Comparison of ENCODE assay signal across 10 cellular contexts in genomic region chr16:30030841-30031413, GRCh38. TPM values are rescaled to one million over a fixed set of nuclear protein-coding genes. Genes with fewer than 3 reads are reported as not detected.
A peak's percentile ranks its signal among the peaks of the same experiment; 100 is the strongest.
DNase-seq lines count a peak whose midpoint lies in the region; ATAC-seq and TF ChIP-seq lines count a peak whose summit lies in the region.
"Had no signal": no experiment of that assay in that cellular context is flagged by ENCODE, and none has a peak within 500 bp of the region (broad histone marks: within the 10 kb centered on the region; RNA-seq: fewer than 3 reads in every experiment).

TLCD3B (minus strand) TSS chr16:30031271; CDS start chr16:30030527, 744 bp downstream.

- DNase-seq in CD4-positive, CD25-positive, alpha-beta regulatory T cell, result no peak
- peak; percentile 26 for DNase-seq in NCI-H1092 treated with DMSO at 0.1 percent for 48 hours (lab: John Stamatoyannopoulos, UW)
- DNase-seq in naive thymus-derived CD4-positive, alpha-beta T cell, result no peak
- no peak for DNase-seq in stimulated activated naive CD4-positive, alpha-beta T cell (lab: John Stamatoyannopoulos, UW)
- DNase-seq in hippocampal formation (lab: John Stamatoyannopoulos, UW), result no peak
- DNase-seq in SW480 (ENCODE audit: low spot score), result no peak

- H3K27me3 ChIP-seq in CD4-positive, CD25-positive, alpha-beta regulatory T cell (ENCODE audit: control insufficient read depth, insufficient read depth, low read length), result peaks cover 3% of the 10 kb centered on the region
- peaks cover 11 to 13% of the 10 kb centered on the region in 2 donors for H3K27me3 ChIP-seq in naive thymus-derived CD4-positive, alpha-beta T cell (ENCODE audit: control insufficient read depth in 2 of 2, insufficient read depth in 2 of 2, low read length in 2 of 2)

- H3K27ac ChIP-seq in CD4-positive, CD25-positive, alpha-beta regulatory T cell (ENCODE audit: insufficient read depth, low read length, poor library complexity, severe bottlenecking), result no peak within 1 kb of the TSS
- no peak within 1 kb of the TSS for H3K27ac ChIP-seq in naive thymus-derived CD4-positive, alpha-beta T cell (ENCODE audit: low read depth, low read length)
- H3K27ac ChIP-seq: upper lobe of left lung had no signal

- CTCF ChIA-PET in naive thymus-derived CD4-positive, alpha-beta T cell (lab: Charles Lee), result interaction anchor here (0.7 to 1.9 kb wide), 4 partner anchors 10 to 330 kb away, joined by 3 to 5 read pairs (median 4); no protein-coding TSS in a partner anchor

- no peaks in the 10 kb centered on the region for H3K36me3 ChIP-seq in CD4-positive, CD25-positive, alpha-beta regulatory T cell (ENCODE audit: control insufficient read depth, insufficient read depth, low read length)
- H3K36me3 ChIP-seq in naive thymus-derived CD4-positive, alpha-beta T cell (ENCODE audit: control insufficient read depth in 2 of 3, insufficient read depth in 3 of 3, low read length in 3 of 3), result no peaks in the 10 kb centered on the region
- H3K36me3 ChIP-seq: upper lobe of left lung had no signal

- intact Hi-C loops in naive thymus-derived CD4-positive, alpha-beta T cell (cut with micrococcal nuclease), result loop anchor here in 1 of 2 donors (10.0 kb wide), 1 partner anchor 106 kb away; the partner anchor contains the start of gene KCTD13

- peaks cover 61% of the 10 kb centered on the region for H3K27me3 Mint-ChIP-seq in CD4-positive, CD25-positive, alpha-beta regulatory T cell
- H3K27me3 Mint-ChIP-seq in brain, result peaks cover 6% of the 10 kb centered on the region
- H3K27me3 Mint-ChIP-seq in naive thymus-derived CD4-positive, alpha-beta T cell, result peaks cover 38 to 64% (median 43%) of the 10 kb centered on the region in 5 donors

- peaks cover 0 to 1% (median 0%) of the 10 kb centered on the region in 7 donors for H3K9me3 Mint-ChIP-seq in CD4-positive, CD25-positive, alpha-beta regulatory T cell
- peaks cover 0 to 5% (median 0%) of the 10 kb centered on the region in 5 experiments for H3K9me3 Mint-ChIP-seq in brain
- H3K9me3 Mint-ChIP-seq in naive thymus-derived CD4-positive, alpha-beta T cell, result peaks cover 0 to 3% (median 0%) of the 10 kb centered on the region in 11 donors
- H3K9me3 Mint-ChIP-seq: T-helper 1 cell treated with Interleukin-12 subunit alpha and Interleukin-12 subunit beta and Interleukin-4 antibody, amounts not matched to agents 30 μg/mL and 1 μg/mL, for 36 hours had no signal

- POLR2A ChIA-PET in naive thymus-derived CD4-positive, alpha-beta T cell (lab: Charles Lee), result interaction anchor here (0.8 kb wide), 1 partner anchor 35 kb away, joined by 3 read pairs; the partner anchor contains the start of gene ALDOA

- peak within 1 kb of the TSS; percentile 10 to 64 (median 32) for H3K4me3 Mint-ChIP-seq in CD4-positive, CD25-positive, alpha-beta regulatory T cell
- peak within 1 kb of the TSS; percentile 87 to 91 (median 90) for H3K4me3 Mint-ChIP-seq in brain
- peak within 1 kb of the TSS in 8 of 10 donors; percentile 38 to 75 (median 56) for H3K4me3 Mint-ChIP-seq in naive thymus-derived CD4-positive, alpha-beta T cell
- H3K4me3 Mint-ChIP-seq: T-helper 1 cell treated with Interleukin-12 subunit alpha and Interleukin-12 subunit beta and Interleukin-4 antibody, amounts not matched to agents 30 μg/mL and 1 μg/mL, for 36 hours had no signal

- TF ChIP-seq CTCF in brain (conservative IDR thresholded peaks at IDR 0.05), result no peak

- no peak within 1 kb of the TSS for H3K4me3 ChIP-seq in CD4-positive, CD25-positive, alpha-beta regulatory T cell (ENCODE audit: low read depth, low read length)
- H3K4me3 ChIP-seq in naive thymus-derived CD4-positive, alpha-beta T cell (ENCODE audit: low read length), result no peak within 1 kb of the TSS
- H3K4me3 ChIP-seq: upper lobe of left lung had no signal

- H3K4me1 ChIP-seq in CD4-positive, CD25-positive, alpha-beta regulatory T cell (ENCODE audit: control insufficient read depth, insufficient read depth, low read length, poor library complexity, severe bottlenecking), result peaks cover 13% of the 10 kb centered on the region
- no peaks in the 10 kb centered on the region for H3K4me1 ChIP-seq in naive thymus-derived CD4-positive, alpha-beta T cell (ENCODE audit: control insufficient read depth in 2 of 2, insufficient read depth in 2 of 2, low read length in 2 of 2)

- H3K9me3 ChIP-seq in CD4-positive, CD25-positive, alpha-beta regulatory T cell (ENCODE audit: control insufficient read depth in 2 of 2, low read length in 2 of 2), result no peaks in the 10 kb centered on the region
- no peaks in the 10 kb centered on the region for H3K9me3 ChIP-seq in naive thymus-derived CD4-positive, alpha-beta T cell (ENCODE audit: control insufficient read depth in 2 of 3, low read length in 3 of 3)
- H3K9me3 ChIP-seq: upper lobe of left lung had no signal

- peak within 1 kb of the TSS in 1 of 3 donors; percentile 43 for H3K27ac Mint-ChIP-seq in CD4-positive, CD25-positive, alpha-beta regulatory T cell
- H3K27ac Mint-ChIP-seq in brain, result peak within 1 kb of the TSS; percentile 89 to 98 (median 94)
- peak within 1 kb of the TSS in 2 of 9 donors; percentile 46 to 52 for H3K27ac Mint-ChIP-seq in naive thymus-derived CD4-positive, alpha-beta T cell
- H3K27ac Mint-ChIP-seq: T-helper 1 cell treated with Interleukin-12 subunit alpha and Interleukin-12 subunit beta and Interleukin-4 antibody, amounts not matched to agents 30 μg/mL and 1 μg/mL, for 36 hours had no signal

- peaks cover 4 to 17% (median 9%) of the 10 kb centered on the region in 4 donors for H3K4me1 Mint-ChIP-seq in CD4-positive, CD25-positive, alpha-beta regulatory T cell
- peaks cover 53% of the 10 kb centered on the region for H3K4me1 Mint-ChIP-seq in brain
- peaks cover 4 to 20% (median 9%) of the 10 kb centered on the region in 7 donors for H3K4me1 Mint-ChIP-seq in naive thymus-derived CD4-positive, alpha-beta T cell

- no peaks in the 10 kb centered on the region for H3K36me3 Mint-ChIP-seq in CD4-positive, CD25-positive, alpha-beta regulatory T cell
- H3K36me3 Mint-ChIP-seq in brain, result no peaks in the 10 kb centered on the region
- H3K36me3 Mint-ChIP-seq in naive thymus-derived CD4-positive, alpha-beta T cell, result no peaks in the 10 kb centered on the region

- peak in 1 of 2 donors; percentile 25 for ATAC-seq in CD4-positive, CD25-positive, alpha-beta regulatory T cell (ENCODE audit: low read depth in 2 of 2)
- no peak for ATAC-seq in naive thymus-derived CD4-positive, alpha-beta T cell
- ATAC-seq in GM21447 (IDR thresholded peaks at IDR 0.05; ENCODE audit: unreplicated experiment), result no peak

RNA-seq across cellular contexts. Expression of gene TLCD3B, which starts in this region (rescaled TPM):
- not detected for total RNA-seq in CD4-positive, CD25-positive, alpha-beta regulatory T cell
- not detected for polyA plus RNA-seq in CD4-positive, CD25-positive, alpha-beta regulatory T cell
- 186 TPM for polyA plus RNA-seq in brain (ENCODE audit: insufficient read depth, low read depth, low replicate concordance)
- 1 to 10 TPM in 2 of 5 experiments, not detected in 3; 1.2 to 2.3 TPM for total RNA-seq in naive thymus-derived CD4-positive, alpha-beta T cell
- polyA plus RNA-seq in naive thymus-derived CD4-positive, alpha-beta T cell, result not detected

Comparison
In these comparisons a context has a peak if more than half of its experiments do, and no peak if none do; other contexts are left out.
1. RNA of gene TLCD3B (polyA plus RNA-seq): 186 TPM in brain (single experiment); not detected in CD4-positive, CD25-positive, alpha-beta regulatory T cell and not detected in naive thymus-derived CD4-positive, alpha-beta T cell; every median in the first group is over 100 times any median in the second.
2. H3K4me3 Mint-ChIP-seq: peak in every context shown above with its lines; median percentile 90 in brain; 56 in naive thymus-derived CD4-positive, alpha-beta T cell; 32 in CD4-positive, CD25-positive, alpha-beta regulatory T cell.